1 cellular context compared by ENCODE assay signal in genomic region chr10:30688456-30688855, GRCh38.
TF ChIP-seq lines count a peak whose summit lies in the region.

No MANE protein-coding gene starts in this region.

TF ChIP-seq in GM12878, 131 proteins besides CTCF, POLR2A, EP300 and RAD21:
- TF ChIP-seq HCFC1 (IDR thresholded peaks at IDR 0.05; ENCODE audit: low read length) = no peak
- TF ChIP-seq ZZZ3 (IDR thresholded peaks at IDR 0.05; ENCODE audit: control insufficient read depth, insufficient read length, low read depth) = no peak
- no peak for TF ChIP-seq TAF1 (IDR thresholded peaks at IDR 0.05; ENCODE audit: borderline replicate concordance, low read depth, low read length)
- TF ChIP-seq ZNF274 (IDR thresholded peaks at IDR 0.05; ENCODE audit: insufficient read depth, insufficient read length) = no peak
- TF ChIP-seq IRF4 (IDR thresholded peaks at IDR 0.05; ENCODE audit: low read depth, low read length) = no peak
- TF ChIP-seq POLR2AphosphoS5 (IDR thresholded peaks at IDR 0.05; ENCODE audit: low read length) = no peak
